In the genomic region with DNA sequence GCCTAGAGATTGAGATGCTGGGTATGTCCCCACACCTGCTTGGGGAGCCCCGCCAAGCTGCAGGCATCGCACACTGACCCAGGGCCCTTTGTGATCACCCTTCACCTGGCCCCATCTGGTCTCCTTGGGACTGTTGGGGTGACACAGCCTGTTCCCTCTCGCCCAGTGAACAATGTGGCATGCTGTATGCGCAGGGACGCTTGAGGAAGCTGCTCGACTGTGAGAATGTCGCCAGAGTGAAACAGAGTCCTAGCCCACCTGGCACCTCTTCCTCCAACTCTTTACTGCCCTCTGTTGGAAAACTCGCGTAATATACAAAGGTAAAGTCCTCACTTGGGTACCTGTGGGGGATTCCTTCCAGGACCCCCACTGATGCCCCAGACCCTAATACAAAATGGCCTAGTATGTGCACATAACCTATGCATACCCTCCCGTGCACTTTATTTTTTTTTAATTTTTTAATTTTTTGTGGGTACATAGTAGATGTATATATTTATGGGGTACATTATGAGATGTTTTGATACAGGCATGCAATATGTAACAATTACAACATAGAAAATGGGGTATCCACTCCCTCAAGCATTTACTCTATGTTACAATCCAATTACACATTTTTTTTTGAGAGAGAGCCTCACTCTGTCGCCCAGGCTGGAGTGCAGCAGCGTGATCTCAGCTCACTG, we compare ENCODE assay signal across 2 cellular contexts.
TF ChIP-seq lines count a peak whose summit lies in the region.

No MANE protein-coding gene starts in this region.

TF ChIP-seq in IMR-90, 13 proteins besides CTCF, POLR2A, EP300 and RAD21:
- no peak for TF ChIP-seq BHLHE40 (IDR thresholded peaks at IDR 0.05; ENCODE audit: low read depth, low read length)
- 0 out of 2 replicates have a peak, but pooled peaks have one; percentile 15 for TF ChIP-seq SMC3 (IDR thresholded peaks at IDR 0.05; ENCODE audit: low read depth, low read length)
- TF ChIP-seq CHD1 (IDR thresholded peaks at IDR 0.05; ENCODE audit: low read depth, low read length): no peak

TF ChIP-seq in GM12878, 131 proteins besides CTCF, POLR2A, EP300 and RAD21:
- TF ChIP-seq LARP7 (IDR thresholded peaks at IDR 0.05) (peak; percentile 30; the same call in 1 of the 2 replicates), TCF3 (IDR thresholded peaks at IDR 0.05; ENCODE audit: borderline replicate concordance, insufficient read depth, low read depth, low read length) (0 out of 2 replicates have a peak, but pooled peaks have one; percentile 31), SMC3 (IDR thresholded peaks at IDR 0.05; ENCODE audit: borderline replicate concordance, low read length) (peak; percentile 60; the same call in 1 of the 2 replicates), SMARCA5 (IDR thresholded peaks at IDR 0.05) (peak; percentile 56; the same call in 1 of the 2 replicates), NR2C1 (IDR thresholded peaks at IDR 0.05) (no peak)
